Comparison of ENCODE assay signal across 8 cellular contexts in genomic region chr16:65745-66144, GRCh38. TPM values are rescaled to one million over a fixed set of nuclear protein-coding genes. Genes with fewer than 3 reads are reported as not detected.
DNase-seq lines count a peak whose midpoint lies in the region; ATAC-seq, FAIRE-seq and TF ChIP-seq lines count a peak whose summit lies in the region.

No MANE protein-coding gene starts in this region.

- H3K9ac ChIP-seq in NT2/D1 (ENCODE audit: insufficient read length, low read depth), result peak overlapping the region; percentile 37
- 0 out of 7 replicates have a peak overlapping the region, but pooled peaks of 1 of the 4 experiments have one; percentile 11 for H3K9ac ChIP-seq in H1 (replicated peaks in 1 of 4; ENCODE audit: extremely low read depth in 1 of 4, low read depth in 3 of 4, low read length in 3 of 4)

- no peaks in the 10 kb centered on the region; the same call in 1 of the 2 replicates for H3K23me2 ChIP-seq in H1 (ENCODE audit: low read depth, low read length)

- 37% methylated on average over 17 of the region's 17 CpGs; no CpG with 5 or more reads in 1 of the 2 experiments for WGBS in H1 (ENCODE audit: extremely low coverage in 1 of 2, insufficient coverage in 1 of 2, insufficient read length in 1 of 2, insufficient replicate concordance in 2 of 2, low coverage in 1 of 2, low lambda C conversion rate in 2 of 2, missing lambda C conversion rate in 1 of 2), 2 experiments

- H2AK5ac ChIP-seq in H1 (ENCODE audit: low read depth, low read length), result no peak overlapping the region

- no peak overlapping the region for H4K91ac ChIP-seq in H1 (replicated peaks; ENCODE audit: insufficient read length, low read length)

- no peak overlapping the region for H2BK120ac ChIP-seq in H1 (replicated peaks; ENCODE audit: low read depth, low read length)

- H3K9me3 ChIP-seq in NT2/D1 (ENCODE audit: insufficient read depth, low read length) (no peaks in the 10 kb centered on the region), H1 (ENCODE audit: insufficient read depth in 2 of 2, low read depth in 1 of 2, low read length in 1 of 2) (no peaks in the 10 kb centered on the region)

- H2BK12ac ChIP-seq in H1 (ENCODE audit: low read depth, low read length), result no peak overlapping the region

- no peak for ATAC-seq in GM21576 (IDR thresholded peaks at IDR 0.05; ENCODE audit: unreplicated experiment)

- peak; percentile 99 to 100 for TF ChIP-seq RAD21 in H1 (IDR thresholded peaks at IDR 0.05 in 1 of 2, conservative IDR thresholded peaks at IDR 0.05 in 1 of 2; ENCODE audit: low read depth in 2 of 2, low read length in 2 of 2)

- H3K14ac ChIP-seq in H1 (ENCODE audit: insufficient read length), result no peak overlapping the region

- H3K23ac ChIP-seq in H1 (ENCODE audit: insufficient read length), result no peak overlapping the region

- H3K4me1 ChIP-seq in NT2/D1 (ENCODE audit: insufficient read depth, insufficient read length) (peaks cover 49% of the 10 kb centered on the region), H1 (replicated peaks in 1 of 4; ENCODE audit: control insufficient read depth in 3 of 4, insufficient read depth in 4 of 4, low read length in 3 of 4) (peaks cover 0 to 15% (median 4%) of the 10 kb centered on the region in 4 experiments; a peak in 6 of 7 replicates)

- no peak for TF ChIP-seq EP300 in H1 (IDR thresholded peaks at IDR 0.05; ENCODE audit: borderline replicate concordance in 1 of 2, low read depth in 2 of 2, low read length in 2 of 2)

- no peak overlapping the region for H4K5ac ChIP-seq in H1 (ENCODE audit: insufficient read length, low read depth, low read length)

- H2BK20ac ChIP-seq in H1 (ENCODE audit: low read length), result no peak overlapping the region

- H2BK15ac ChIP-seq in H1 (ENCODE audit: low read length), result no peak overlapping the region

- FAIRE-seq in D721Med (lab: Jason Lieb, UNC), result no peak
- FAIRE-seq in H1 (lab: Jason Lieb, UNC), result no peak

- no peak overlapping the region for H3K18ac ChIP-seq in H1 (ENCODE audit: extremely low read depth, low read length)

- H3K27me3 ChIP-seq in NT2/D1 (ENCODE audit: insufficient read depth, insufficient read length) (no peaks in the 10 kb centered on the region), H1 (replicated peaks in 1 of 4; ENCODE audit: control insufficient read depth in 3 of 4, extremely low read depth in 1 of 4, insufficient read depth in 3 of 4, low read length in 3 of 4) (no peaks in the 10 kb centered on the region)

- H3K36me3 ChIP-seq in NT2/D1 (ENCODE audit: insufficient read depth, insufficient read length, low read length), result peaks cover 86% of the 10 kb centered on the region
- H3K36me3 ChIP-seq in H1 (ENCODE audit: control insufficient read depth in 2 of 4, insufficient read depth in 4 of 4, low read length in 3 of 4), result peaks cover 2 to 22% (median 6%) of the 10 kb centered on the region in 4 experiments; a peak in 5 of 8 replicates

- peaks cover 0 to 10% of the 10 kb centered on the region in 2 experiments; a peak in 1 of 4 replicates for H3K79me2 ChIP-seq in H1 (ENCODE audit: control insufficient read depth in 1 of 2, insufficient read depth in 2 of 2, low read length in 2 of 2)

- peaks cover 13 to 28% of the 10 kb centered on the region in 2 experiments for H4K20me1 ChIP-seq in H1 (replicated peaks in 1 of 2; ENCODE audit: control insufficient read depth in 1 of 2, insufficient read depth in 2 of 2, low read length in 2 of 2)

- TF ChIP-seq POLR2A in H1 (IDR thresholded peaks at IDR 0.05; ENCODE audit: control extremely low read depth in 1 of 2, low read depth in 2 of 2, low read length in 2 of 2), result no peak

- POLR2A ChIA-PET in H1 (lab: Charles Lee; ENCODE audit: partially characterized antibody), result interaction anchor here (1.0 to 16.6 kb wide), 8 partner anchors 9 to 116 kb away, joined by 3 to 153 read pairs (median 4); partner anchors contain the start of genes POLR3K and SNRNP25

- H2AFZ ChIP-seq in H1 (ENCODE audit: low read length), result no peak overlapping the region

- TF ChIP-seq CTCF in D721Med (IDR thresholded peaks at IDR 0.05; ENCODE audit: insufficient read depth, missing control alignments), result peak; percentile 92
- TF ChIP-seq CTCF in H1 (IDR thresholded peaks at IDR 0.05; ENCODE audit: control extremely low read depth in 1 of 3, insufficient read depth in 1 of 3, low read depth in 1 of 3, low read length in 3 of 3), result peak; percentile 98 to 100 (median 99)

- no peak overlapping the region for H3K4me3 ChIP-seq in NT2/D1 (ENCODE audit: insufficient read length, low read depth)
- no peak overlapping the region for H3K4me3 ChIP-seq in H1 (ENCODE audit: extremely low read depth in 1 of 4, insufficient read depth in 2 of 4, low read depth in 3 of 4, low read length in 4 of 4)

- H3K79me1 ChIP-seq in H1 (ENCODE audit: low read depth, low read length), result peaks cover 3% of the 10 kb centered on the region; the same call in 1 of the 2 replicates

- H3K4me2 ChIP-seq in H1 (ENCODE audit: insufficient read depth in 1 of 2, low read depth in 2 of 2, low read length in 2 of 2), result no peak overlapping the region

- H3K4ac ChIP-seq in H1 (replicated peaks; ENCODE audit: insufficient read length, low read depth, low read length), result no peak overlapping the region

- CTCF ChIA-PET in H1 (lab: Charles Lee; ENCODE audit: partially characterized antibody), result interaction anchor here (0.6 to 21.2 kb wide), 29 partner anchors 8 to 296 kb away, joined by 3 to 856 read pairs (median 4); partner anchors contain the start of genes FAM234A, HBQ1, LUC7L and MPG

- DNase-seq in D721Med (ENCODE audit: insufficient read length, low spot score), result peak; percentile 97
- peak; percentile 84 for DNase-seq in HPDE6-E6E7 (ENCODE audit: extremely low spot score)
- no peak for DNase-seq in NT2/D1 (ENCODE audit: low read depth, low spot score)
- DNase-seq in activated CD8-positive, alpha-beta memory T cell treated with anti-CD3 and anti-CD28 coated beads for 48 hours (ENCODE audit: low read depth in 2 of 3, low spot score in 2 of 3), result peak; percentile 62 to 85 (median 85)
- DNase-seq in H1 (ENCODE audit: low read depth in 1 of 2, low spot score in 2 of 2), result peak in 1 of 2 experiments; percentile 98
- DNase-seq in midbrain (lab: John Stamatoyannopoulos, UW), result peak; percentile 82
- peak; percentile 69 to 72 for DNase-seq in stimulated activated CD8-positive, alpha-beta memory T cell treated with anti-CD3 and anti-CD28 coated beads, Interleukin-4, amount 100 ng/mL, for 1 hour (ENCODE audit: low read depth in 2 of 2, low spot score in 1 of 2)

- no peak overlapping the region for H2BK5ac ChIP-seq in H1 (ENCODE audit: low read depth, low read length)

- no peak overlapping the region for H3K27ac ChIP-seq in H1 (ENCODE audit: low read depth, low read length)

- no peak overlapping the region for H3K56ac ChIP-seq in H1 (replicated peaks; ENCODE audit: insufficient read length, low read depth, low read length)

- H4K8ac ChIP-seq in H1 (ENCODE audit: extremely low read depth, insufficient read depth, low read length), result no peak overlapping the region; the same call in none of the 2 replicates

TF ChIP-seq in H1, 55 proteins besides CTCF, POLR2A, EP300 and RAD21 (continues in another document):
- TF ChIP-seq SIN3A (conservative IDR thresholded peaks at IDR 0.05 in 1 of 2, IDR thresholded peaks at IDR 0.05 in 1 of 2; ENCODE audit: low read depth in 1 of 2, low read length in 2 of 2), result 0 out of 4 replicates have a peak, but pooled peaks of 1 of the 2 experiments have one; percentile 35
- no peak for TF ChIP-seq PHF8 (conservative IDR thresholded peaks at IDR 0.05; ENCODE audit: low read depth, low read length)
- no peak for TF ChIP-seq RFX5 (IDR thresholded peaks at IDR 0.05; ENCODE audit: borderline replicate concordance, low read depth, low read length)

RNA-seq across cellular contexts. Expression of gene RHBDF1, which starts 6.7 kb away (rescaled TPM):
- 32.5 and 37.4 TPM in 2 replicates for total RNA-seq in H1 (2021; fragmentation: NEBNext Ultra II Directional; extraction: Animal tissue kit (Norgen Biotek cat#: 25700))
- polyA plus RNA-seq in H1 (2011; rRNA removed), result 51.6 and 76.9 TPM in 2 replicates
- 45.9 TPM for polyA plus RNA-seq in H1 (2011; cell fraction: cytosol; rRNA removed)
- polyA plus RNA-seq in H1 (2011; cell fraction: nucleus; rRNA removed), result 462 TPM
- polyA plus RNA-seq in H1 (2012, experiment 1 of 2), result 29.1 to 43.2 TPM (median 40.3 TPM) in 4 replicates
- polyA plus RNA-seq in H1 (2012, experiment 2 of 2), result 31.7 TPM
- polyA plus RNA-seq in H1 (2013, experiment 1 of 2), result 41.3 TPM
- polyA plus RNA-seq in H1 (2013, experiment 2 of 2), result 37.4 TPM
- polyA minus RNA-seq in H1 (2011; rRNA and poly(A)+ RNA removed), result 21.8 and 30.8 TPM in 2 replicates
- polyA minus RNA-seq in H1 (2011; cell fraction: cytosol; rRNA and poly(A)+ RNA removed), result 18.2 TPM
- 49.7 TPM for polyA minus RNA-seq in H1 (2011; cell fraction: nucleus; rRNA and poly(A)+ RNA removed)

RNA-seq across cellular contexts. Expression of gene SNRNP25, which starts 12.1 kb away (rescaled TPM):
- 49.6 and 58.4 TPM in 2 replicates for total RNA-seq in H1 (2021; fragmentation: NEBNext Ultra II Directional; extraction: Animal tissue kit (Norgen Biotek cat#: 25700))
- polyA plus RNA-seq in H1 (2011; rRNA removed), result 45.2 and 53.0 TPM in 2 replicates
- polyA plus RNA-seq in H1 (2011; cell fraction: cytosol; rRNA removed), result 75.6 TPM
- polyA plus RNA-seq in H1 (2011; cell fraction: nucleus; rRNA removed), result 48.5 TPM
- polyA plus RNA-seq in H1 (2012, experiment 1 of 2), result 62.8 to 118 TPM (median 92.7 TPM) in 4 replicates
- polyA plus RNA-seq in H1 (2012, experiment 2 of 2), result 122 TPM
- 52.3 TPM for polyA plus RNA-seq in H1 (2013, experiment 1 of 2)
- polyA plus RNA-seq in H1 (2013, experiment 2 of 2), result 51.6 TPM
- polyA minus RNA-seq in H1 (2011; rRNA and poly(A)+ RNA removed), result 20.7 and 26.8 TPM in 2 replicates
- 21.7 TPM for polyA minus RNA-seq in H1 (2011; cell fraction: cytosol; rRNA and poly(A)+ RNA removed)
- 18.0 TPM for polyA minus RNA-seq in H1 (2011; cell fraction: nucleus; rRNA and poly(A)+ RNA removed)

RNA-seq across cellular contexts. Expression of gene MPG, which starts 12.3 kb away (rescaled TPM):
- 35.8 and 37.6 TPM in 2 replicates for total RNA-seq in H1 (2021; fragmentation: NEBNext Ultra II Directional; extraction: Animal tissue kit (Norgen Biotek cat#: 25700))
- 83.7 and 107 TPM in 2 replicates for polyA plus RNA-seq in H1 (2011; rRNA removed)
- 62.4 TPM for polyA plus RNA-seq in H1 (2011; cell fraction: cytosol; rRNA removed)
- polyA plus RNA-seq in H1 (2011; cell fraction: nucleus; rRNA removed), result 62.1 TPM
- polyA plus RNA-seq in H1 (2012, experiment 1 of 2), result 28.1 to 43.9 TPM (median 40.6 TPM) in 4 replicates
- 59.4 TPM for polyA plus RNA-seq in H1 (2012, experiment 2 of 2)
- 57.3 TPM for polyA plus RNA-seq in H1 (2013, experiment 1 of 2)
- polyA plus RNA-seq in H1 (2013, experiment 2 of 2), result 56.6 TPM
- polyA minus RNA-seq in H1 (2011; rRNA and poly(A)+ RNA removed), result 7.2 and 9.8 TPM in 2 replicates
- 31.9 TPM for polyA minus RNA-seq in H1 (2011; cell fraction: cytosol; rRNA and poly(A)+ RNA removed)
- polyA minus RNA-seq in H1 (2011; cell fraction: nucleus; rRNA and poly(A)+ RNA removed), result 21.6 TPM

RNA-seq across cellular contexts. Expression of gene POLR3K, which starts 12.3 kb away (rescaled TPM):
- 45.4 and 49.6 TPM in 2 replicates for total RNA-seq in H1 (2021; fragmentation: NEBNext Ultra II Directional; extraction: Animal tissue kit (Norgen Biotek cat#: 25700))
- 76.5 and 80.5 TPM in 2 replicates for polyA plus RNA-seq in H1 (2011; rRNA removed)
- polyA plus RNA-seq in H1 (2011; cell fraction: cytosol; rRNA removed), result 82.5 TPM
- polyA plus RNA-seq in H1 (2011; cell fraction: nucleus; rRNA removed), result 52.0 TPM
- polyA plus RNA-seq in H1 (2012, experiment 1 of 2), result 55.4 to 63.9 TPM (median 58.6 TPM) in 4 replicates
- 25.1 TPM for polyA plus RNA-seq in H1 (2012, experiment 2 of 2)
- polyA plus RNA-seq in H1 (2013, experiment 1 of 2), result 41.3 TPM
- polyA plus RNA-seq in H1 (2013, experiment 2 of 2), result 43.7 TPM
- 44.6 and 52.4 TPM in 2 replicates for polyA minus RNA-seq in H1 (2011; rRNA and poly(A)+ RNA removed)
- 25.0 TPM for polyA minus RNA-seq in H1 (2011; cell fraction: cytosol; rRNA and poly(A)+ RNA removed)
- 17.7 TPM for polyA minus RNA-seq in H1 (2011; cell fraction: nucleus; rRNA and poly(A)+ RNA removed)
